ENCODE assay signal across 13 cellular contexts in genomic region chr21:46287541-46287940, GRCh38. TPM values are rescaled to one million over a fixed set of nuclear protein-coding genes. Genes with fewer than 3 reads are reported as not detected.
DNase-seq lines count a peak whose midpoint lies in the region; ATAC-seq and TF ChIP-seq lines count a peak whose summit lies in the region.
"Had no signal": no experiment of that assay in that cellular context is flagged by ENCODE, and none has a peak within 500 bp of the region (broad histone marks: within the 10 kb centered on the region; RNA-seq: fewer than 3 reads in every experiment).

No MANE protein-coding gene starts in this region.

- H3K4me1 Mint-ChIP-seq in CD4-positive, alpha-beta T cell (ENCODE audit: low read depth), result peaks cover 54% of the 10 kb centered on the region
- H3K4me1 Mint-ChIP-seq in nephron progenitor cell, result peaks cover 55% of the 10 kb centered on the region

- H3K36me3 ChIP-seq in Karpas-422 (ENCODE audit: insufficient read depth, low read length) (peaks cover 33% of the 10 kb centered on the region), colonic mucosa (no peaks in the 10 kb centered on the region)

- H2AFZ ChIP-seq in Karpas-422 (ENCODE audit: low read length), result no peak overlapping the region

- peaks cover 56% of the 10 kb centered on the region for H3K36me3 Mint-ChIP-seq in CD4-positive, alpha-beta T cell (ENCODE audit: low read depth)
- H3K36me3 Mint-ChIP-seq in nephron progenitor cell (ENCODE audit: low read depth), result peaks cover 59% of the 10 kb centered on the region

- H3K27me3 ChIP-seq in CD4-positive, alpha-beta T cell (ENCODE audit: control insufficient read depth, insufficient read depth, low read length), result no peaks in the 10 kb centered on the region
- H3K27me3 ChIP-seq in Karpas-422 (ENCODE audit: low read length), result no peaks in the 10 kb centered on the region
- H3K27me3 ChIP-seq in colonic mucosa, result no peaks in the 10 kb centered on the region

- H3K4me3 Mint-ChIP-seq in CD4-positive, alpha-beta T cell, result peak overlapping the region; percentile 30
- peak overlapping the region; percentile 92 for H3K4me3 Mint-ChIP-seq in nephron progenitor cell

- H3K27ac ChIP-seq in CD4-positive, alpha-beta T cell (ENCODE audit: low read depth, low read length), result no peak overlapping the region
- H3K27ac ChIP-seq in Karpas-422 (ENCODE audit: low read length) (peak overlapping the region; percentile 97), colonic mucosa (peak overlapping the region; percentile 55)

- H4K20me1 ChIP-seq in Karpas-422 (ENCODE audit: insufficient read depth, low read depth, low read length), result no peaks in the 10 kb centered on the region

- no peak for TF ChIP-seq CTCF in CD4-positive, alpha-beta T cell (IDR thresholded peaks at IDR 0.05)
- no peak for TF ChIP-seq CTCF in colonic mucosa (IDR thresholded peaks at IDR 0.05)
- no peak for TF ChIP-seq CTCF in nephron progenitor cell (IDR thresholded peaks at IDR 0.05)

- H3K27ac Mint-ChIP-seq in CD4-positive, alpha-beta T cell, result peak overlapping the region; percentile 86
- no peak overlapping the region for H3K27ac Mint-ChIP-seq in nephron progenitor cell

- DNase-seq in CD4-positive, alpha-beta T cell, result no peak
- DNase-seq in Karpas-422, result no peak
- DNase-seq in colonic mucosa, result no peak
- DNase-seq in nephron progenitor cell, result no peak
- no peak for DNase-seq in NAMALWA (ENCODE audit: low spot score)
- DNase-seq in NCI-H2171 (lab: John Stamatoyannopoulos, UW), result no peak
- DNase-seq: activated CD8-positive, alpha-beta memory T cell treated with anti-CD3 and anti-CD28 coated beads, Interleukin-2, amount 50 U/mL, for 4 hours; NCI-H69; SW 1271 had no signal

- no peak for ATAC-seq in CD4-positive, alpha-beta T cell (ENCODE audit: poor library complexity)
- ATAC-seq in HG02885 (IDR thresholded peaks at IDR 0.05; ENCODE audit: poor library complexity, unreplicated experiment), result no peak
- no peak for ATAC-seq in GM18861 (IDR thresholded peaks at IDR 0.05; ENCODE audit: unreplicated experiment)
- ATAC-seq: left lobe of liver, sciatic nerve had no signal

- H3K9me3 Mint-ChIP-seq in CD4-positive, alpha-beta T cell, result no peaks in the 10 kb centered on the region
- peaks cover 37% of the 10 kb centered on the region for H3K9me3 Mint-ChIP-seq in nephron progenitor cell

- peak overlapping the region; percentile 69 for H3K4me2 ChIP-seq in Karpas-422 (ENCODE audit: low read depth, low read length, poor library complexity, severe bottlenecking)

- CTCF ChIA-PET in CD4-positive, alpha-beta T cell (lab: Charles Lee), result no interaction called here

- POLR2A ChIA-PET in CD4-positive, alpha-beta T cell (lab: Charles Lee), result no interaction called here

- peak overlapping the region; percentile 97 for H3K4me3 ChIP-seq in Karpas-422 (ENCODE audit: low read length)
- no peak overlapping the region for H3K4me3 ChIP-seq in colonic mucosa

- H3K27me3 Mint-ChIP-seq in CD4-positive, alpha-beta T cell, result no peaks in the 10 kb centered on the region
- H3K27me3 Mint-ChIP-seq in nephron progenitor cell (ENCODE audit: low read depth, poor library complexity), result no peaks in the 10 kb centered on the region

- peaks cover 55% of the 10 kb centered on the region for H3K79me2 ChIP-seq in Karpas-422 (ENCODE audit: low read length)

- intact Hi-C loops in CD4-positive, alpha-beta T cell (cut with DNase I, micrococcal nuclease), result loop anchor here in 1 of 2 experiments (5.0 to 10.0 kb wide), 4 partner anchors 35 to 313 kb away; partner anchors contain the start of genes C21orf58, LSS and PCNT
- intact Hi-C loops in colonic mucosa (cut with DNase I), result loop anchor here (5.0 kb wide), 1 partner anchor 35 kb away; the partner anchor contains the start of genes C21orf58 and PCNT

- H3K4me1 ChIP-seq in Karpas-422 (ENCODE audit: low read length) (peaks cover 63% of the 10 kb centered on the region), colonic mucosa (peaks cover 29% of the 10 kb centered on the region)

- H3K9me2 ChIP-seq in Karpas-422 (replicated peaks; ENCODE audit: insufficient read depth, low read length), result no peaks in the 10 kb centered on the region

- H3K9me3 ChIP-seq in CD4-positive, alpha-beta T cell (ENCODE audit: control insufficient read depth, low read length), result no peaks in the 10 kb centered on the region
- H3K9me3 ChIP-seq in Karpas-422 (ENCODE audit: low read length) (peaks cover 8% of the 10 kb centered on the region; the same call in 1 of the 2 replicates), colonic mucosa (no peaks in the 10 kb centered on the region)

- H3K9ac ChIP-seq in Karpas-422 (ENCODE audit: low read length) (peak overlapping the region; percentile 96), colonic mucosa (ENCODE audit: low read depth in 2 of 2, low read length in 2 of 2) (no peak overlapping the region)

RNA-seq across cellular contexts. Expression of gene YBEY, which starts 1.4 kb away (rescaled TPM):
- total RNA-seq in CD4-positive, alpha-beta T cell, result 10 to 100 TPM; 10.6 to 14.8 TPM
- total RNA-seq in Karpas-422 (2014; rRNA removed; shearing (Covaris generic); ENCODE audit: low replicate concordance), result 38.5 and 88.4 TPM in 2 replicates
- total RNA-seq in colonic mucosa, result 10 to 100 TPM in 1 of 2 donors, 1 to 10 TPM in 1; 8.0 to 12.4 TPM

RNA-seq across cellular contexts. Expression of gene MCM3AP, which starts 2.1 kb away (rescaled TPM):
- total RNA-seq in CD4-positive, alpha-beta T cell, result 10 to 100 TPM; 94.3 to 96.5 TPM
- 60.5 and 139 TPM in 2 replicates for total RNA-seq in Karpas-422 (2014; rRNA removed; shearing (Covaris generic); ENCODE audit: low replicate concordance)
- total RNA-seq in colonic mucosa, result 100 to 1,000 TPM in 1 of 2 donors, 10 to 100 TPM in 1; 68.4 to 112 TPM

RNA-seq across cellular contexts. Expression of gene C21orf58, which starts 36.1 kb away (rescaled TPM):
- total RNA-seq in CD4-positive, alpha-beta T cell, result 1 to 10 TPM; 2.0 to 2.8 TPM
- total RNA-seq in Karpas-422 (2014; rRNA removed; shearing (Covaris generic); ENCODE audit: low replicate concordance), result 13.9 and 31.5 TPM in 2 replicates
- 10 to 100 TPM in 1 of 2 donors, 1 to 10 TPM in 1; 5.5 to 25.7 TPM for total RNA-seq in colonic mucosa

RNA-seq across cellular contexts. Expression of gene PCNT, which starts 36.4 kb away (rescaled TPM):
- 10 to 100 TPM; 54.4 to 55.5 TPM for total RNA-seq in CD4-positive, alpha-beta T cell
- 31.5 and 31.7 TPM in 2 replicates for total RNA-seq in Karpas-422 (2014; rRNA removed; shearing (Covaris generic); ENCODE audit: low replicate concordance)
- 10 to 100 TPM; 15.1 to 32.5 TPM for total RNA-seq in colonic mucosa

RNA-seq across cellular contexts. Expression of gene LSS, which starts 59.0 kb away (rescaled TPM):
- total RNA-seq in CD4-positive, alpha-beta T cell, result 10 to 100 TPM; 30.4 TPM
- total RNA-seq in Karpas-422 (2014; rRNA removed; shearing (Covaris generic); ENCODE audit: low replicate concordance), result 40.3 and 62.0 TPM in 2 replicates
- 100 to 1,000 TPM in 1 of 2 donors, 10 to 100 TPM in 1; 78.2 to 142 TPM for total RNA-seq in colonic mucosa
